ENCODE assay signal across 8 cellular contexts in the genomic region with DNA sequence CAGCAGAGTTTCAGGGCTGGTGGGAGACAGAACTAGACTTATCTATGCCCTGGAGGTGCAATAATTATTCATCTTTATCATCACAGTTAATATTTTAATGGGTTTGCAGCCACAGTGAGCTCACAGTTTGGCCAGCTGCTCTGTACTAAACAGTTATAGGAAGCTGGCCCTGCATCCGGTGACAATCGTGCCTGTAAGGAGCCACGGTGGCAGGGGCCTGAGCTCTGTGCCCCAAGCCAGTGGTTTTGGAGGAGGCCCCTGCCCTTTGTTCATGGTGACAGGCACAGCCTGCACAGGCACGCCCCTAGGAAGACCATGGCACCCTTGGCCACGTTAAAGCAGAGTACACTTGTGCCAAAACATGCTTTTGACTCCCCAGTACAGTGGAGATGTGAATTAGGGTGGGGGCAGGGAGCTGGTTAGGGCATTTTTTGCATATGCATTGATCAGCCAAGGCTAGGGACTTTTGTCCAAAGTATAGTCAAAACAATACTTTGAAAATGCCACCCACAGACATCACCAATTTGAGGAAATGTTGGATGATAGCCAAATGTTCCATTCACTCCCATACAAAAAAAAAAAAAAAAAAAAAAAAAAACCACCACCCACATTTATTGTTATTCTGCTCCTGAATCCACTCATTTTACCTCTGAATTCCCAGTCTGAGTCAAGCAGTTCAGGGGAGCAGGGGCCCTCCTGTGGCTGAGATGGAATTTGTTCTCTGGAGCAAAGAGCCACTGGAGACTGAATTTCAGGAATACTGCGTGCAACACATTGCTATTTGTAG. TPM values are rescaled to one million over a fixed set of nuclear protein-coding genes. Genes with fewer than 3 reads are reported as not detected.
DNase-seq lines count a peak whose midpoint lies in the region; ATAC-seq and TF ChIP-seq lines count a peak whose summit lies in the region.

No MANE protein-coding gene starts in this region.

- H3K27ac Mint-ChIP-seq in activated CD4-positive, alpha-beta T cell treated with anti-CD3 and anti-CD28 coated beads, Interleukin-2, amount 10 ng/mL, durations not matched to agents 24 days and 14 days: peak overlapping the region; percentile 84
- H3K27ac Mint-ChIP-seq in T-cell: peak overlapping the region; percentile 74 to 82

- H3K27ac ChIP-seq in psoas muscle: peak overlapping the region; percentile 19

- H3K27me3 Mint-ChIP-seq in activated CD4-positive, alpha-beta T cell treated with anti-CD3 and anti-CD28 coated beads, Interleukin-2, amount 10 ng/mL, durations not matched to agents 24 days and 14 days: no peaks in the 10 kb centered on the region
- H3K27me3 Mint-ChIP-seq in T-cell: no peaks in the 10 kb centered on the region

- H3K9me3 Mint-ChIP-seq in activated CD4-positive, alpha-beta T cell treated with anti-CD3 and anti-CD28 coated beads, Interleukin-2, amount 10 ng/mL, durations not matched to agents 24 days and 14 days: peaks cover 4% of the 10 kb centered on the region
- H3K9me3 Mint-ChIP-seq in T-cell: no peaks in the 10 kb centered on the region

- DNase-seq in activated CD4-positive, alpha-beta T cell treated with anti-CD3 and anti-CD28 coated beads, Interleukin-2, amount 10 ng/mL, durations not matched to agents 24 days and 14 days: peak; percentile 76
- no peak for DNase-seq in activated CD4-positive, alpha-beta T cell treated with anti-CD3 and anti-CD28 coated beads, Interleukin-2, amount 50 U/mL, for 4 hours
- DNase-seq in T-cell: peak in 9 of 34 experiments; percentile 14 to 31 (median 17)
- DNase-seq in fibroblast of peridontal ligament (ENCODE audit: extremely low read depth): peak; percentile 79
- peak in 1 of 2 donors; percentile 59 for DNase-seq in psoas muscle

- H3K9me3 ChIP-seq in psoas muscle: no peaks in the 10 kb centered on the region

- ATAC-seq in HG03175 (IDR thresholded peaks at IDR 0.05; ENCODE audit: unreplicated experiment) (peak; percentile 13), T-cell (replicated peaks in 1 of 4) (no peak), psoas muscle (no peak), GM21723 (IDR thresholded peaks at IDR 0.05; ENCODE audit: unreplicated experiment) (no peak), GM19467 (IDR thresholded peaks at IDR 0.05; ENCODE audit: unreplicated experiment) (no peak)

- peak overlapping the region; percentile 51 for H3K4me3 Mint-ChIP-seq in activated CD4-positive, alpha-beta T cell treated with anti-CD3 and anti-CD28 coated beads, Interleukin-2, amount 10 ng/mL, durations not matched to agents 24 days and 14 days
- peak overlapping the region in 1 of 3 donors; percentile 27 for H3K4me3 Mint-ChIP-seq in T-cell

- CTCF ChIA-PET in T-cell (lab: Charles Lee): interaction anchor here (0.6 to 1.2 kb wide), 7 partner anchors 12 to 249 kb away, joined by 3 to 5 read pairs (median 4); no protein-coding TSS in a partner anchor

- H3K36me3 Mint-ChIP-seq in activated CD4-positive, alpha-beta T cell treated with anti-CD3 and anti-CD28 coated beads, Interleukin-2, amount 10 ng/mL, durations not matched to agents 24 days and 14 days (ENCODE audit: low read depth): peaks cover 11% of the 10 kb centered on the region
- H3K36me3 Mint-ChIP-seq in T-cell: no peaks in the 10 kb centered on the region

- 22 to 44% (median 26%) methylated on average over 6 of the region's 6 CpGs for WGBS in psoas muscle, 3 donors

- POLR2A ChIA-PET in T-cell (lab: Charles Lee): interaction anchor here in 1 of 2 donors (0.6 kb wide), 1 partner anchor 524 kb away, joined by 3 read pairs; no protein-coding TSS in a partner anchor

- H3K36me3 ChIP-seq in psoas muscle (ENCODE audit: insufficient read depth in 1 of 2, low read depth in 1 of 2): peaks cover 0 to 2% of the 10 kb centered on the region in 2 donors

- H3K4me1 ChIP-seq in psoas muscle: peaks cover 32% of the 10 kb centered on the region

- intact Hi-C loops in activated CD4-positive, alpha-beta T cell treated with anti-CD3 and anti-CD28 coated beads, Interleukin-2, amount 10 ng/mL, durations not matched to agents 24 days and 14 days (cut with micrococcal nuclease): loop anchor here (10.0 kb wide), 2 partner anchors 1228 to 1918 kb away; a partner anchor contains a TSS
- intact Hi-C loops in psoas muscle (cut with DNase I): no loop called here

- no peak overlapping the region for H3K4me3 ChIP-seq in psoas muscle

- peaks cover 56% of the 10 kb centered on the region for H3K4me1 Mint-ChIP-seq in activated CD4-positive, alpha-beta T cell treated with anti-CD3 and anti-CD28 coated beads, Interleukin-2, amount 10 ng/mL, durations not matched to agents 24 days and 14 days
- H3K4me1 Mint-ChIP-seq in T-cell: peaks cover 35 to 54% (median 40%) of the 10 kb centered on the region in 3 donors

- TF ChIP-seq CTCF in psoas muscle (IDR thresholded peaks at IDR 0.05): peak; percentile 31

- no peaks in the 10 kb centered on the region for H3K27me3 ChIP-seq in psoas muscle (ENCODE audit: insufficient read depth in 3 of 3, low read length in 2 of 3)

RNA-seq across cellular contexts. Expression of a gene that starts 3.4 kb away (rescaled TPM):
- total RNA-seq in activated CD4-positive, alpha-beta T cell treated with anti-CD3 and anti-CD28 coated beads, Interleukin-2, amount 10 ng/mL, durations not matched to agents 24 days and 14 days: 90.6 and 92.4 TPM in 2 replicates
- 10 to 100 TPM; 55.5 to 73.4 (median 70.7) TPM for total RNA-seq in T-cell
- total RNA-seq in psoas muscle: 10 to 100 TPM; 11.5 to 21.8 (median 16.8) TPM
- 10 to 100 TPM in 2 of 3 donors, 1 to 10 TPM in 1; 9.1 to 33.1 (median 14.9) TPM for polyA plus RNA-seq in psoas muscle

Comparison
In these comparisons a context has a peak if more than half of its experiments do, and no peak if none do; other contexts are left out.
1. DNase-seq: peak in activated CD4-positive, alpha-beta T cell treated with anti-CD3 and anti-CD28 coated beads, Interleukin-2, amount 10 ng/mL, durations not matched to agents 24 days and 14 days (single experiment) and fibroblast of peridontal ligament (single experiment); none in activated CD4-positive, alpha-beta T cell treated with anti-CD3 and anti-CD28 coated beads, Interleukin-2, amount 50 U/mL, for 4 hours (0 of 2).